ENCODE assay signal across 8 cellular contexts in the genomic region with DNA sequence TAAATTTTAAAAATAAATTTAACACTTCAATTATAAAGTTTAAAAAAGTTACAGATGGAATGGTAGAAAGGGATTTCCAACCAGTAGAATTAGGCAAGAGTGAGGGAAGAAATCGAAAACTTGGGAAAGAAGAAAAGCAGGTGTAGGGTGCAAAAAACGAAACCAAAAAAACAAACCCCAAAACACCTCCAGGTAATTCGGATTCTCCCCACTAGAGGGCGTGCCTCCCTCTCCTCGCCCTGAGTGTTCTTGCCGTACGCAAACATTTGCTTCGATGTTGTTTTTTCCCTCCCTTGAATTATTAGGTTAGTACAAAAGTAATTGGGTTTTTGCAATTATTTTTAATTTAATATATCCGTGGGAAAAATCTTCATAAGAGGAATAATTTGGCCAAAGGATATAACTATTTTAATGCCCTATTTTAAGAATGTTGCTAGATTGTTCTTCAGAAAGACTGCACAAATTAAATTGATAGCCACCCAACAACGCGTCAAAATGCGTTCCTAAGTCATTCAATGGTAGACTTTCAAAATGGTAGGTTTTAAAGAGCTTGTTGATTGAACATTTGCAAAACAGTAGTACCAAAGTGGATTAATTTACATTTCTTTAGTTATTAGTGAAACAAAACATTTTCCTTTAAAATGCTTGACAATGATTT.
A peak's percentile ranks its signal among the peaks of the same experiment; 100 is the strongest.
DNase-seq lines count a peak whose midpoint lies in the region; ATAC-seq and TF ChIP-seq lines count a peak whose summit lies in the region.

No MANE protein-coding gene starts in this region.

- no peak overlapping the region for H3K18ac ChIP-seq in neuronal stem cell (ENCODE audit: low read length)

- CTCF ChIA-PET in BJ (lab: Yijun Ruan, JAX) (interaction anchor here (0.7 to 5.1 kb wide), 27 partner anchors 10 to 296 kb away, joined by 3 to 161 read pairs (median 6); a partner anchor contains a TSS), OCI-LY7 (lab: Charles Lee; ENCODE audit: unreplicated experiment) (no interaction called here)

- H3K14ac ChIP-seq in neuronal stem cell (ENCODE audit: low read length), result no peak overlapping the region

- no peak overlapping the region for H2BK5ac ChIP-seq in neuronal stem cell (ENCODE audit: low read length)

- ATAC-seq in HG02798 (IDR thresholded peaks at IDR 0.05; ENCODE audit: poor library complexity, unreplicated experiment) (peak; percentile 28), GM21786 (IDR thresholded peaks at IDR 0.05; ENCODE audit: unreplicated experiment) (no peak)
- no peak for ATAC-seq in activated T-cell treated with anti-CD3 and anti-CD28 coated beads, Interleukin-2, amount 50 U/mL, for 72 hours (replicated peaks in 1 of 2)

- POLR2A ChIA-PET in BJ (lab: Charles Lee) (no interaction called here), OCI-LY7 (lab: Charles Lee) (interaction anchor here (0.6 to 0.7 kb wide), 2 partner anchors 28 to 57 kb away, joined by 3 read pairs; a partner anchor contains a TSS)

- H2AFZ ChIP-seq in OCI-LY7 (ENCODE audit: low read length), result peak overlapping the region; percentile 97
- H2AFZ ChIP-seq in neuronal stem cell (ENCODE audit: low read length), result peak overlapping the region; percentile 53

- H3K79me1 ChIP-seq in neuronal stem cell (ENCODE audit: low read depth, low read length), result no peaks in the 10 kb centered on the region

- peak overlapping the region; percentile 81 for H3K4me2 ChIP-seq in OCI-LY7 (ENCODE audit: low read length)
- H3K4me2 ChIP-seq in neuronal stem cell (ENCODE audit: insufficient read depth, low read length, poor library complexity, severe bottlenecking), result no peak overlapping the region

- H3K27ac ChIP-seq in OCI-LY7 (ENCODE audit: low read depth, low read length, poor library complexity, severe bottlenecking) (peak overlapping the region; percentile 63), neuronal stem cell (replicated peaks; ENCODE audit: low read length) (no peak overlapping the region), stomach (peak overlapping the region in 4 of 5 donors; percentile 76 to 88 (median 85))

- no peak overlapping the region for H4K8ac ChIP-seq in neuronal stem cell (ENCODE audit: low read depth, low read length)

- H3K36me3 ChIP-seq in BJ (ENCODE audit: control insufficient read depth, insufficient read depth, low read length) (no peaks in the 10 kb centered on the region), OCI-LY7 (ENCODE audit: insufficient read depth, low read length) (no peaks in the 10 kb centered on the region), neuronal stem cell (replicated peaks in 1 of 2; ENCODE audit: control insufficient read depth in 2 of 2, insufficient read depth in 2 of 2, low read length in 2 of 2) (no peaks in the 10 kb centered on the region), stomach (peaks cover 0 to 9% (median 2%) of the 10 kb centered on the region in 4 donors)

- no peak overlapping the region for H2AK5ac ChIP-seq in neuronal stem cell (ENCODE audit: low read depth, low read length)

- no peak overlapping the region for H2BK12ac ChIP-seq in neuronal stem cell (ENCODE audit: low read length)

- no peak overlapping the region for H3K27ac Mint-ChIP-seq in activated T-cell treated with anti-CD3 and anti-CD28 coated beads, Interleukin-2, amount 50 U/mL, for 72 hours

- H3K9me3 Mint-ChIP-seq in activated T-cell treated with anti-CD3 and anti-CD28 coated beads, Interleukin-2, amount 50 U/mL, for 72 hours, result peaks cover 0 to 1% of the 10 kb centered on the region in 2 donors

- WGBS in neuronal stem cell (ENCODE audit: extremely low coverage in 2 of 2, insufficient read length in 2 of 2, insufficient replicate concordance in 1 of 2), 2 donors, result no CpG with 5 or more reads among the region's 12 CpGs
- 4 to 6% (median 5%) methylated on average over 12 of the region's 12 CpGs for WGBS in stomach, 5 donors

- no peaks in the 10 kb centered on the region for H3K9me2 ChIP-seq in OCI-LY7 (ENCODE audit: insufficient read depth, low read length)

- no peaks in the 10 kb centered on the region for H3K36me3 Mint-ChIP-seq in activated T-cell treated with anti-CD3 and anti-CD28 coated beads, Interleukin-2, amount 50 U/mL, for 72 hours (ENCODE audit: insufficient read depth in 2 of 2)

- H4K20me1 ChIP-seq in OCI-LY7 (ENCODE audit: insufficient read depth, low read length), result no peaks in the 10 kb centered on the region

- H3K4me1 Mint-ChIP-seq in activated T-cell treated with anti-CD3 and anti-CD28 coated beads, Interleukin-2, amount 50 U/mL, for 72 hours (ENCODE audit: low read depth), result peaks cover 46% of the 10 kb centered on the region

- DNase-seq in BJ (ENCODE audit: low read depth), result no peak
- DNase-seq in OCI-LY7 (ENCODE audit: low spot score), result peak; percentile 74
- DNase-seq in activated T-cell treated with anti-CD3 and anti-CD28 coated beads, Interleukin-2, amount 50 U/mL, for 72 hours, result peak; percentile 81 to 85
- peak; percentile 67 for DNase-seq in fibroblast of the aortic adventitia (ENCODE audit: low read depth)
- peak; percentile 70 for DNase-seq in neuronal stem cell (ENCODE audit: low spot score)
- peak; percentile 84 for DNase-seq in stomach

- H3K4me1 ChIP-seq in OCI-LY7 (ENCODE audit: insufficient read depth, low read length, poor library complexity, severe bottlenecking) (peaks cover 29% of the 10 kb centered on the region), neuronal stem cell (ENCODE audit: control insufficient read depth in 2 of 2, insufficient read depth in 1 of 2, low read depth in 1 of 2, low read length in 2 of 2) (peaks cover 3 to 10% of the 10 kb centered on the region in 2 donors), stomach (peaks cover 13 to 51% (median 34%) of the 10 kb centered on the region in 4 donors)

- H3K4ac ChIP-seq in neuronal stem cell (ENCODE audit: low read length), result no peak overlapping the region

- H2BK15ac ChIP-seq in neuronal stem cell (ENCODE audit: low read length), result no peak overlapping the region

- H3K4me3 Mint-ChIP-seq in activated T-cell treated with anti-CD3 and anti-CD28 coated beads, Interleukin-2, amount 50 U/mL, for 72 hours, result peak overlapping the region; percentile 85 to 100

- H3K27me3 Mint-ChIP-seq in activated T-cell treated with anti-CD3 and anti-CD28 coated beads, Interleukin-2, amount 50 U/mL, for 72 hours (ENCODE audit: low read depth), result no peaks in the 10 kb centered on the region

- TF ChIP-seq CTCF in BJ (IDR thresholded peaks at IDR 0.05; ENCODE audit: insufficient read depth, low read depth, low read length) (peak; percentile 85), OCI-LY7 (conservative IDR thresholded peaks at IDR 0.05; ENCODE audit: low read length) (peak; percentile 91), fibroblast of the aortic adventitia (IDR thresholded peaks at IDR 0.05; ENCODE audit: insufficient read depth, low read length) (peak; percentile 91), stomach (IDR thresholded peaks at IDR 0.05) (peak in 5 of 7 experiments; percentile 80 to 93 (median 92))

- H3K27me3 ChIP-seq in BJ (ENCODE audit: control insufficient read depth, insufficient read depth, low read length), result no peaks in the 10 kb centered on the region
- H3K27me3 ChIP-seq in neuronal stem cell (ENCODE audit: control insufficient read depth in 3 of 3, insufficient read depth in 3 of 3, low read depth in 1 of 3, low read length in 3 of 3), result no peaks in the 10 kb centered on the region
- no peaks in the 10 kb centered on the region for H3K27me3 ChIP-seq in stomach

- no peak overlapping the region for H3K9ac ChIP-seq in neuronal stem cell (ENCODE audit: low read depth, low read length, poor library complexity)

- no peak overlapping the region for H4K91ac ChIP-seq in neuronal stem cell (ENCODE audit: low read depth, low read length, poor library complexity)

- intact Hi-C loops in OCI-LY7 (cut with micrococcal nuclease; ENCODE audit: unreplicated experiment) (loop anchor here (1.0 to 5.0 kb wide), 5 partner anchors 63 to 332 kb away; a partner anchor contains a TSS), stomach (cut with DNase I; ENCODE audit: low total_unique reads) (no loop called here)

- H2BK120ac ChIP-seq in neuronal stem cell (ENCODE audit: low read depth, low read length), result no peak overlapping the region

- peak overlapping the region; percentile 34 for H3K4me3 ChIP-seq in BJ (ENCODE audit: low read depth, low read length)
- H3K4me3 ChIP-seq in OCI-LY7 (ENCODE audit: low read depth, low read length, poor library complexity, severe bottlenecking), result peak overlapping the region; percentile 67
- H3K4me3 ChIP-seq in fibroblast of the aortic adventitia (ENCODE audit: low read depth, low read length), result peak overlapping the region; percentile 62
- H3K4me3 ChIP-seq in neuronal stem cell (ENCODE audit: low read length in 2 of 2), result peak overlapping the region in 1 of 2 donors; percentile 17
- peak overlapping the region; percentile 43 to 49 (median 49) for H3K4me3 ChIP-seq in stomach

- H3K9me3 ChIP-seq in OCI-LY7 (ENCODE audit: low read length) (no peaks in the 10 kb centered on the region), neuronal stem cell (replicated peaks in 1 of 2; ENCODE audit: control insufficient read depth in 2 of 2, insufficient read depth in 1 of 2, low read depth in 1 of 2, low read length in 2 of 2) (peaks cover 3 to 4% of the 10 kb centered on the region in 2 donors), stomach (no peaks in the 10 kb centered on the region)

- TF ChIP-seq EP300 in stomach (IDR thresholded peaks at IDR 0.05), result no peak

- no peaks in the 10 kb centered on the region for H3K79me2 ChIP-seq in OCI-LY7 (ENCODE audit: insufficient read depth, low read depth, low read length)

- no peak overlapping the region for H3K23ac ChIP-seq in neuronal stem cell (ENCODE audit: low read depth, low read length, poor library complexity)

- BruUV-seq in OCI-LY7 (replicated peaks; lab: Mats Ljungman, UMichigan), result no TSS peak

- no peak for TF ChIP-seq POLR2A in stomach (IDR thresholded peaks at IDR 0.05)
